In the genomic region with DNA sequence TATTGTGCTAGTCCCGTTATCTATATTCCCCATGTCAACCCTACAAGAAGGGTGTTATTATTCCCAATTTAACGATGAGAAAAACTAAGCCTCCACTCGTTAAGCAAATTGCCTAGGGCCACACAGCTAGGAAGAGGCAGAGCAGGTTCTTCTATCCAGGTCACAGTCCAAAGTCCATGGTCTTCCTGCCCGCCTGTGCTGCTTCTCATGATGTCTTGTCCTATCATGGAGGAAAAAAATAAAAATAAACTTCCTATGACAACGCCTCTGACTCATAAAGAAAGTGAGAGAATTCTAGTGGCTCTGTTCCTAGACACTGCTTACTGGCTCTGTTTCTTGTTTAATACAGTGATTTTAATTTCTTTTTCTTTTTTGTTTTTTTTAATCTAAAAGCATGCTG, we compare ENCODE assay signal across 10 cellular contexts. TPM values are rescaled to one million over a fixed set of nuclear protein-coding genes. Genes with fewer than 3 reads are reported as not detected.
DNase-seq lines count a peak whose midpoint lies in the region; ATAC-seq and TF ChIP-seq lines count a peak whose summit lies in the region.
"Had no signal": no experiment of that assay in that cellular context is flagged by ENCODE, and none has a peak within 500 bp of the region (broad histone marks: within the 10 kb centered on the region; RNA-seq: fewer than 3 reads in every experiment).

No MANE protein-coding gene starts in this region.

- H3K36me3 ChIP-seq in KMS-11 (ENCODE audit: insufficient read depth) (no peaks in the 10 kb centered on the region), neural cell (ENCODE audit: insufficient read depth, low read length) (no peaks in the 10 kb centered on the region)

- H3K9ac ChIP-seq in KMS-11 (no peak overlapping the region), neural cell (ENCODE audit: low read length) (peak overlapping the region; percentile 45)

- H3K9me2 ChIP-seq in neural cell (ENCODE audit: insufficient read depth, low read length): no peaks in the 10 kb centered on the region

- no peak for TF ChIP-seq RAD21 in neural cell (conservative IDR thresholded peaks at IDR 0.05)

- H3K79me2 ChIP-seq in KMS-11 (ENCODE audit: insufficient read depth, low read depth) (no peaks in the 10 kb centered on the region), neural cell (replicated peaks; ENCODE audit: insufficient read depth, low read length) (no peaks in the 10 kb centered on the region)

- H3K4me1 ChIP-seq in KMS-11 (ENCODE audit: low read depth, poor library complexity, severe bottlenecking): peaks cover 56% of the 10 kb centered on the region

- DNase-seq in EH (ENCODE audit: low read depth): peak; percentile 75
- DNase-seq in NCI-H2227 treated with DMSO at 0.1 percent for 48 hours (lab: John Stamatoyannopoulos, UW): no peak
- no peak for DNase-seq in NCI-H446 (lab: John Stamatoyannopoulos, UW)
- no peak for DNase-seq in C1 segment of cervical spinal cord (lab: John Stamatoyannopoulos, UW)
- DNase-seq: CD8-positive, alpha-beta memory T cell; NCI-H1092 treated with DMSO at 0.1 percent for 48 hours had no signal

- no peaks in the 10 kb centered on the region for H3F3A ChIP-seq in neural cell (ENCODE audit: insufficient read depth, low read length, poor library complexity, severe bottlenecking)

- H2AFZ ChIP-seq in KMS-11 (ENCODE audit: low read depth) (peak overlapping the region; percentile 36; the same call in 1 of the 2 replicates), neural cell (ENCODE audit: low read depth, low read length) (no peak overlapping the region)

- H4K20me1 ChIP-seq in KMS-11 (ENCODE audit: insufficient read depth) (no peaks in the 10 kb centered on the region), neural cell (ENCODE audit: insufficient read depth) (no peaks in the 10 kb centered on the region)

- peak; percentile 68 for ATAC-seq in esophagus mucosa
- ATAC-seq in GM19395 (IDR thresholded peaks at IDR 0.05; ENCODE audit: unreplicated experiment): no peak

- no peak for TF ChIP-seq EP300 in neural cell (conservative IDR thresholded peaks at IDR 0.05; ENCODE audit: poor library complexity, severe bottlenecking)

- H3K4me3 ChIP-seq in KMS-11 (IDR thresholded peaks at IDR 0.05; ENCODE audit: insufficient read depth, low read depth, low read length): no peak overlapping the region
- no peak overlapping the region for H3K4me3 ChIP-seq in neural cell (ENCODE audit: low read length)

- no peaks in the 10 kb centered on the region for H3K9me3 ChIP-seq in neural cell (ENCODE audit: low read length)

- H3K4me2 ChIP-seq in KMS-11: peak overlapping the region; percentile 69
- no peak overlapping the region for H3K4me2 ChIP-seq in neural cell (ENCODE audit: low read length)

- no peaks in the 10 kb centered on the region for H3K27me3 ChIP-seq in KMS-11 (ENCODE audit: insufficient read depth, low read depth)
- H3K27me3 ChIP-seq in neural cell (ENCODE audit: insufficient read depth, low read depth, low read length): no peaks in the 10 kb centered on the region

- TF ChIP-seq CTCF in KMS-11 (conservative IDR thresholded peaks at IDR 0.05; ENCODE audit: low read depth, low read length): no peak
- no peak for TF ChIP-seq CTCF in neural cell (IDR thresholded peaks at IDR 0.05; ENCODE audit: poor library complexity, severe bottlenecking)

- H3K27ac ChIP-seq in KMS-11 (peak overlapping the region; percentile 18; the same call in 1 of the 2 replicates), neural cell (ENCODE audit: low read length) (peak overlapping the region; percentile 84)

TF ChIP-seq in neural cell, 6 proteins besides CTCF, POLR2A, EP300 and RAD21:
- TF ChIP-seq EZH2 (IDR thresholded peaks at IDR 0.05; ENCODE audit: borderline replicate concordance, insufficient read depth, low read length, poor library complexity, severe bottlenecking) (no peak), TAF1 (IDR thresholded peaks at IDR 0.05; ENCODE audit: low read depth) (no peak)
- TF ChIP-seq, protein P1, sequence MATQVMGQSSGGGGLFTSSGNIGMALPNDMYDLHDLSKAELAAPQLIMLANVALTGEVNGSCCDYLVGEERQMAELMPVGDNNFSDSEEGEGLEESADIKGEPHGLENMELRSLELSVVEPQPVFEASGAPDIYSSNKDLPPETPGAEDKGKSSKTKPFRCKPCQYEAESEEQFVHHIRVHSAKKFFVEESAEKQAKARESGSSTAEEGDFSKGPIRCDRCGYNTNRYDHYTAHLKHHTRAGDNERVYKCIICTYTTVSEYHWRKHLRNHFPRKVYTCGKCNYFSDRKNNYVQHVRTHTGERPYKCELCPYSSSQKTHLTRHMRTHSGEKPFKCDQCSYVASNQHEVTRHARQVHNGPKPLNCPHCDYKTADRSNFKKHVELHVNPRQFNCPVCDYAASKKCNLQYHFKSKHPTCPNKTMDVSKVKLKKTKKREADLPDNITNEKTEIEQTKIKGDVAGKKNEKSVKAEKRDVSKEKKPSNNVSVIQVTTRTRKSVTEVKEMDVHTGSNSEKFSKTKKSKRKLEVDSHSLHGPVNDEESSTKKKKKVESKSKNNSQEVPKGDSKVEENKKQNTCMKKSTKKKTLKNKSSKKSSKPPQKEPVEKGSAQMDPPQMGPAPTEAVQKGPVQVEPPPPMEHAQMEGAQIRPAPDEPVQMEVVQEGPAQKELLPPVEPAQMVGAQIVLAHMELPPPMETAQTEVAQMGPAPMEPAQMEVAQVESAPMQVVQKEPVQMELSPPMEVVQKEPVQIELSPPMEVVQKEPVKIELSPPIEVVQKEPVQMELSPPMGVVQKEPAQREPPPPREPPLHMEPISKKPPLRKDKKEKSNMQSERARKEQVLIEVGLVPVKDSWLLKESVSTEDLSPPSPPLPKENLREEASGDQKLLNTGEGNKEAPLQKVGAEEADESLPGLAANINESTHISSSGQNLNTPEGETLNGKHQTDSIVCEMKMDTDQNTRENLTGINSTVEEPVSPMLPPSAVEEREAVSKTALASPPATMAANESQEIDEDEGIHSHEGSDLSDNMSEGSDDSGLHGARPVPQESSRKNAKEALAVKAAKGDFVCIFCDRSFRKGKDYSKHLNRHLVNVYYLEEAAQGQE (IDR thresholded peaks at IDR 0.05; ENCODE audit: borderline replicate concordance): no peak
TF ChIP-seq in neural cell: peak in this region for 0.

RNA-seq across cellular contexts. Expression of a gene that starts 9.7 kb away (rescaled TPM):
- 2.2 TPM for total RNA-seq in esophagus mucosa
- 0.04 and 0.92 TPM in 2 replicates for polyA plus RNA-seq in neural cell
- polyA minus RNA-seq in neural cell: 0.24 and 0.35 TPM in 2 replicates
- total RNA-seq: CD8-positive, alpha-beta memory T cell had no signal
- polyA plus RNA-seq: CD8-positive, alpha-beta memory T cell had no signal
